20 cellular contexts compared by ENCODE assay signal in genomic region chr7:4136501-4137110, GRCh38.
DNase-seq lines count a peak whose midpoint lies in the region; ATAC-seq, FAIRE-seq and TF ChIP-seq lines count a peak whose summit lies in the region.
"Had no signal": no experiment of that assay in that cellular context is flagged by ENCODE, and none has a peak within 500 bp of the region (broad histone marks: within the 10 kb centered on the region; RNA-seq: fewer than 3 reads in every experiment).

No MANE protein-coding gene starts in this region.

- H3K9me3 ChIP-seq in A549 (no peaks in the 10 kb centered on the region), HUES64 (ENCODE audit: insufficient read depth, low read depth, low read length) (no peaks in the 10 kb centered on the region), lower lobe of right lung (no peaks in the 10 kb centered on the region)
- H3K9me3 ChIP-seq: adrenal gland, heart right ventricle, vagina had no signal

- H3K27me3 ChIP-seq in HUES64 (ENCODE audit: insufficient read depth, low read length) (no peaks in the 10 kb centered on the region), lower lobe of right lung (ENCODE audit: low read depth) (no peaks in the 10 kb centered on the region)
- H3K27me3 ChIP-seq: adrenal gland, heart right ventricle, vagina had no signal

- POLR2A ChIA-PET in A549 (lab: Yijun Ruan, JAX), result no interaction called here

- no peak for DNase-seq in A549 (ENCODE audit: low read depth in 1 of 2, low spot score in 1 of 2)
- DNase-seq in astrocyte of the spinal cord (ENCODE audit: low read depth, low spot score), result peak; percentile 8
- DNase-seq in lower lobe of right lung, result peak; percentile 28
- no peak for DNase-seq in DMS79 treated with DMSO at 0.1 percent for 48 hours (lab: John Stamatoyannopoulos, UW)
- DNase-seq in T-helper 2 cell treated with Interferon-gamma antibody and Interleukin-4, amounts not matched to agents 5 μg/mL and 100 μg/mL, for 36 hours (ENCODE audit: low spot score), result no peak
- DNase-seq: adrenal gland; caudate nucleus; effector CD4-positive, alpha-beta T cell; heart right ventricle; midbrain; MV-4-11; right cardiac atrium; SHP77; stimulated activated CD4-positive, alpha-beta T cell treated with anti-CD3 and anti-CD28 coated beads, Interleukin-1b, Interleukin-23, amount 100 ng/mL, for 48 hours; T-helper 17 cell had no signal

- H3K27ac ChIP-seq in A549 (no peak overlapping the region), HUES64 (ENCODE audit: low read depth, low read length) (peak overlapping the region; percentile 73), lower lobe of right lung (no peak overlapping the region)
- H3K27ac ChIP-seq: adrenal gland, heart right ventricle, vagina had no signal

- WGBS in A549 (ENCODE audit: missing lambda C conversion rate), result 58% methylated on average over 23 of the region's 23 CpGs
- 73% methylated on average over 23 of the region's 23 CpGs for WGBS in HUES64

- H3K4me1 ChIP-seq in A549 (no peaks in the 10 kb centered on the region), HUES64 (ENCODE audit: insufficient read depth, low read length) (peaks cover 16% of the 10 kb centered on the region), lower lobe of right lung (no peaks in the 10 kb centered on the region)
- H3K4me1 ChIP-seq: adrenal gland, heart right ventricle, vagina had no signal

- no peak for FAIRE-seq in A549 (lab: Jason Lieb, UNC)

- H3K27ac Mint-ChIP-seq in T-helper 2 cell treated with Interferon-gamma antibody and Interleukin-4, amounts not matched to agents 5 μg/mL and 100 μg/mL, for 36 hours, result no peak overlapping the region
- H3K27ac Mint-ChIP-seq: T-helper 17 cell had no signal

- H3K4me3 Mint-ChIP-seq in T-helper 2 cell treated with Interferon-gamma antibody and Interleukin-4, amounts not matched to agents 5 μg/mL and 100 μg/mL, for 36 hours, result no peak overlapping the region
- H3K4me3 Mint-ChIP-seq: T-helper 17 cell had no signal

- no peak for TF ChIP-seq POLR2A in A549 (IDR thresholded peaks at IDR 0.05; ENCODE audit: low read length)

- ATAC-seq in A549 (peak; percentile 53 to 68; a peak in 3 of 6 replicates), lower lobe of right lung (no peak), GM21528 (IDR thresholded peaks at IDR 0.05; ENCODE audit: low FRiP score, unreplicated experiment) (no peak), HG02610 (IDR thresholded peaks at IDR 0.05; ENCODE audit: unreplicated experiment) (no peak)
- ATAC-seq: activated CD4-positive, CD25-positive, alpha-beta regulatory T cell treated with anti-CD3 and anti-CD28 coated beads, Interleukin-2, amount 50 U/mL, for 24 hours; heart right ventricle; right cardiac atrium; T-helper 17 cell had no signal

- TF ChIP-seq CTCF in A549 (IDR thresholded peaks at IDR 0.05) (no peak), astrocyte of the spinal cord (IDR thresholded peaks at IDR 0.05; ENCODE audit: low read depth, low read length) (no peak), lower lobe of right lung (IDR thresholded peaks at IDR 0.05) (no peak)

- H3K4me3 ChIP-seq in A549 (no peak overlapping the region), HUES64 (ENCODE audit: low read length) (no peak overlapping the region), astrocyte of the spinal cord (ENCODE audit: low read depth, low read length) (no peak overlapping the region), lower lobe of right lung (no peak overlapping the region)
- H3K4me3 ChIP-seq: adrenal gland, heart right ventricle, vagina had no signal

- no peaks in the 10 kb centered on the region for H3K27me3 Mint-ChIP-seq in T-helper 2 cell treated with Interferon-gamma antibody and Interleukin-4, amounts not matched to agents 5 μg/mL and 100 μg/mL, for 36 hours (ENCODE audit: low read depth)

- H3K36me3 Mint-ChIP-seq in T-helper 2 cell treated with Interferon-gamma antibody and Interleukin-4, amounts not matched to agents 5 μg/mL and 100 μg/mL, for 36 hours (ENCODE audit: low read depth), result no peaks in the 10 kb centered on the region

- H3K9ac ChIP-seq in HUES64 (ENCODE audit: low read depth, low read length), result no peak overlapping the region

- intact Hi-C loops in lower lobe of right lung (cut with DNase I), result no loop called here

- H3K36me3 ChIP-seq in HUES64 (ENCODE audit: insufficient read depth, low read length) (no peaks in the 10 kb centered on the region), lower lobe of right lung (no peaks in the 10 kb centered on the region)
- H3K36me3 ChIP-seq: adrenal gland, heart right ventricle, vagina had no signal

- CTCF ChIA-PET in A549 (lab: Yijun Ruan, JAX), result interaction anchor here (1.0 to 2.4 kb wide), 4 partner anchors 8 to 475 kb away, joined by 3 to 5 read pairs (median 4); no protein-coding TSS in a partner anchor

- in situ Hi-C loops in astrocyte of the spinal cord (cut with HindIII; ENCODE audit: low sequenced_read_pairs), result no loop called here

- no peak for TF ChIP-seq RAD21 in A549 (conservative IDR thresholded peaks at IDR 0.05 in 1 of 2, IDR thresholded peaks at IDR 0.05 in 1 of 2)

- H3K9me3 Mint-ChIP-seq in T-helper 2 cell treated with Interferon-gamma antibody and Interleukin-4, amounts not matched to agents 5 μg/mL and 100 μg/mL, for 36 hours, result no peaks in the 10 kb centered on the region

- TF ChIP-seq EP300 in A549 (IDR thresholded peaks at IDR 0.05), result no peak

- H3K4me2 ChIP-seq in A549, result no peak overlapping the region

- H3K4me1 Mint-ChIP-seq in T-helper 2 cell treated with Interferon-gamma antibody and Interleukin-4, amounts not matched to agents 5 μg/mL and 100 μg/mL, for 36 hours (ENCODE audit: low read depth), result no peaks in the 10 kb centered on the region
- H3K4me1 Mint-ChIP-seq: T-helper 17 cell had no signal

TF ChIP-seq in A549, 52 proteins besides CTCF, POLR2A, EP300 and RAD21:
- TF ChIP-seq EHMT2 (IDR thresholded peaks at IDR 0.05; ENCODE audit: low read depth), result no peak
- TF ChIP-seq FOXS1 (CRISPR knock-in tag; IDR thresholded peaks at IDR 0.05), result no peak
- TF ChIP-seq CEBPB (IDR thresholded peaks at IDR 0.05), result no peak
- TF ChIP-seq, protein P1, sequence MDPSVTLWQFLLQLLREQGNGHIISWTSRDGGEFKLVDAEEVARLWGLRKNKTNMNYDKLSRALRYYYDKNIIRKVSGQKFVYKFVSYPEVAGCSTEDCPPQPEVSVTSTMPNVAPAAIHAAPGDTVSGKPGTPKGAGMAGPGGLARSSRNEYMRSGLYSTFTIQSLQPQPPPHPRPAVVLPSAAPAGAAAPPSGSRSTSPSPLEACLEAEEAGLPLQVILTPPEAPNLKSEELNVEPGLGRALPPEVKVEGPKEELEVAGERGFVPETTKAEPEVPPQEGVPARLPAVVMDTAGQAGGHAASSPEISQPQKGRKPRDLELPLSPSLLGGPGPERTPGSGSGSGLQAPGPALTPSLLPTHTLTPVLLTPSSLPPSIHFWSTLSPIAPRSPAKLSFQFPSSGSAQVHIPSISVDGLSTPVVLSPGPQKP (IDR thresholded peaks at IDR 0.05; ENCODE audit: low read depth, low read length), result no peak
- TF ChIP-seq TP53 (CRISPR knock-in tag; IDR thresholded peaks at IDR 0.05), result no peak
- TF ChIP-seq ZC3H11A (IDR thresholded peaks at IDR 0.05), result no peak
- TF ChIP-seq RNF2 (IDR thresholded peaks at IDR 0.05; ENCODE audit: borderline replicate concordance, low read depth), result no peak
- no peak for TF ChIP-seq ESRRA (IDR thresholded peaks at IDR 0.05; ENCODE audit: borderline replicate concordance, low read length)
- no peak for TF ChIP-seq PHF8 (IDR thresholded peaks at IDR 0.05; ENCODE audit: borderline replicate concordance, low read depth)
- no peak for TF ChIP-seq SREBF2 (IDR thresholded peaks at IDR 0.05)
- no peak for TF ChIP-seq KDM5A (IDR thresholded peaks at IDR 0.05)
- no peak for TF ChIP-seq MAFK (IDR thresholded peaks at IDR 0.05; ENCODE audit: partially characterized antibody)
- no peak for TF ChIP-seq RFX5 (IDR thresholded peaks at IDR 0.05)
- TF ChIP-seq GATA3 (IDR thresholded peaks at IDR 0.05; ENCODE audit: borderline replicate concordance), result no peak
- no peak for TF ChIP-seq RCOR1 (IDR thresholded peaks at IDR 0.05; ENCODE audit: low read depth, low read length)
- TF ChIP-seq ATOH8 (CRISPR knock-in tag; IDR thresholded peaks at IDR 0.05; ENCODE audit: low read depth), result no peak
- TF ChIP-seq HMGXB4 (CRISPR knock-in tag; IDR thresholded peaks at IDR 0.05; ENCODE audit: borderline replicate concordance), result no peak
TF ChIP-seq in A549: peak in this region for 0.

Comparison
In these comparisons a context has a peak if more than half of its experiments do, and no peak if none do; other contexts are left out.
1. ATAC-seq: peak in A549 (2 of 2); none in lower lobe of right lung (0 of 2), GM21528 (single experiment) and HG02610 (single experiment).
2. DNase-seq: peak in astrocyte of the spinal cord (single experiment) and lower lobe of right lung (single experiment); none in A549 (0 of 2), DMS79 treated with DMSO at 0.1 percent for 48 hours (single experiment) and T-helper 2 cell treated with Interferon-gamma antibody and Interleukin-4, amounts not matched to agents 5 μg/mL and 100 μg/mL, for 36 hours (single experiment).